ENCODE assay signal across 8 cellular contexts in genomic region chr9:78031271-78031825, GRCh38. TPM values are rescaled to one million over a fixed set of nuclear protein-coding genes. Genes with fewer than 3 reads are reported as not detected.
DNase-seq lines count a peak whose midpoint lies in the region.

TSS of gene GNAQ (minus strand) at chr9:78031811. CDS start at chr9:78031235, 576 bp downstream.

- peak within 1 kb of the TSS; percentile 77 to 95 (median 89) for H3K4me2 ChIP-seq in BLaER1 treated with 17β-estradiol and CSF1 and Interleukin-3, amounts not matched to agents 10 nM and 100 nM
- H3K4me2 ChIP-seq in neuronal stem cell (ENCODE audit: insufficient read depth, low read length, poor library complexity, severe bottlenecking) (peak within 1 kb of the TSS; percentile 75), Karpas-422 (ENCODE audit: low read depth, low read length, poor library complexity, severe bottlenecking) (no peak within 1 kb of the TSS)

- no peak within 1 kb of the TSS for H2AK5ac ChIP-seq in neuronal stem cell (ENCODE audit: low read depth, low read length)

- peaks cover 9 to 41% (median 32%) of the 10 kb centered on the region in 11 experiments; a peak in 18 of 22 replicates for H4K20me1 ChIP-seq in BLaER1 treated with 17β-estradiol and CSF1 and Interleukin-3, amounts not matched to agents 10 nM and 100 nM
- H4K20me1 ChIP-seq in Karpas-422 (ENCODE audit: insufficient read depth, low read depth, low read length) = no peaks in the 10 kb centered on the region

- peak within 1 kb of the TSS; percentile 81 to 93 (median 87) for H3K4me3 ChIP-seq in BLaER1 treated with 17β-estradiol and CSF1 and Interleukin-3, amounts not matched to agents 10 nM and 100 nM
- H3K4me3 ChIP-seq in neuronal stem cell (ENCODE audit: low read length in 2 of 2) = peak within 1 kb of the TSS; percentile 95 to 96
- H3K4me3 ChIP-seq in Karpas-422 (ENCODE audit: low read length) = no peak within 1 kb of the TSS

- peak within 1 kb of the TSS; percentile 96 for H2BK15ac ChIP-seq in neuronal stem cell (ENCODE audit: low read length)

- H3K18ac ChIP-seq in neuronal stem cell (ENCODE audit: low read length) = peak within 1 kb of the TSS; percentile 94

- peaks cover 5% of the 10 kb centered on the region for H3K79me1 ChIP-seq in neuronal stem cell (ENCODE audit: low read depth, low read length)

- no peaks in the 10 kb centered on the region for H3K79me2 ChIP-seq in Karpas-422 (ENCODE audit: low read length)

- peaks cover 25 to 57% (median 40%) of the 10 kb centered on the region in 10 experiments for H3K4me1 ChIP-seq in BLaER1 treated with 17β-estradiol and CSF1 and Interleukin-3, amounts not matched to agents 10 nM and 100 nM
- H3K4me1 ChIP-seq in neuronal stem cell (ENCODE audit: control insufficient read depth in 2 of 2, insufficient read depth in 1 of 2, low read depth in 1 of 2, low read length in 2 of 2) = peaks cover 2 to 6% of the 10 kb centered on the region in 2 donors
- peaks cover 7% of the 10 kb centered on the region; the same call in 1 of the 2 replicates for H3K4me1 ChIP-seq in Karpas-422 (ENCODE audit: low read length)

- H3K4ac ChIP-seq in neuronal stem cell (ENCODE audit: low read length) = no peak within 1 kb of the TSS

- H4K91ac ChIP-seq in neuronal stem cell (ENCODE audit: low read depth, low read length, poor library complexity) = peak within 1 kb of the TSS; percentile 9

- H3K23ac ChIP-seq in neuronal stem cell (ENCODE audit: low read depth, low read length, poor library complexity) = peak within 1 kb of the TSS; percentile 92

- peak within 1 kb of the TSS; percentile 89 to 97 (median 94) for H3K9ac ChIP-seq in BLaER1 treated with 17β-estradiol and CSF1 and Interleukin-3, amounts not matched to agents 10 nM and 100 nM
- H3K9ac ChIP-seq in neuronal stem cell (ENCODE audit: low read depth, low read length, poor library complexity) (peak within 1 kb of the TSS; percentile 94), Karpas-422 (ENCODE audit: low read length) (no peak within 1 kb of the TSS)

- peaks cover 0 to 5% (median 0%) of the 10 kb centered on the region in 11 experiments; a peak in 1 of 22 replicates for H3K36me3 ChIP-seq in BLaER1 treated with 17β-estradiol and CSF1 and Interleukin-3, amounts not matched to agents 10 nM and 100 nM
- no peaks in the 10 kb centered on the region for H3K36me3 ChIP-seq in neuronal stem cell (replicated peaks in 1 of 2; ENCODE audit: control insufficient read depth in 2 of 2, insufficient read depth in 2 of 2, low read length in 2 of 2)
- no peaks in the 10 kb centered on the region for H3K36me3 ChIP-seq in Karpas-422 (ENCODE audit: insufficient read depth, low read length)

- H2AFZ ChIP-seq in neuronal stem cell (ENCODE audit: low read length) = peak within 1 kb of the TSS; percentile 91
- H2AFZ ChIP-seq in Karpas-422 (ENCODE audit: low read length) = no peak within 1 kb of the TSS

- no peaks in the 10 kb centered on the region for H3K9me2 ChIP-seq in Karpas-422 (replicated peaks; ENCODE audit: insufficient read depth, low read length)

- no CpG with 5 or more reads among the region's 97 CpGs for WGBS in neuronal stem cell (ENCODE audit: extremely low coverage in 2 of 2, insufficient read length in 2 of 2, insufficient replicate concordance in 1 of 2), 2 donors

- peak within 1 kb of the TSS; percentile 30 for H2BK120ac ChIP-seq in neuronal stem cell (ENCODE audit: low read depth, low read length)

- H3K14ac ChIP-seq in neuronal stem cell (ENCODE audit: low read length) = peak within 1 kb of the TSS; percentile 63

- H2BK12ac ChIP-seq in neuronal stem cell (ENCODE audit: low read length) = no peak within 1 kb of the TSS

- peak within 1 kb of the TSS; percentile 87 to 98 (median 95) for H3K27ac ChIP-seq in BLaER1 treated with 17β-estradiol and CSF1 and Interleukin-3, amounts not matched to agents 10 nM and 100 nM
- H3K27ac ChIP-seq in neuronal stem cell (replicated peaks; ENCODE audit: low read length) = peak within 1 kb of the TSS; percentile 97
- no peak within 1 kb of the TSS for H3K27ac ChIP-seq in Karpas-422 (ENCODE audit: low read length)

- peak within 1 kb of the TSS; percentile 88 for H2BK5ac ChIP-seq in neuronal stem cell (ENCODE audit: low read length)

- DNase-seq in HT1080 (ENCODE audit: low read depth) (no peak), glomerular visceral epithelial cell (ENCODE audit: extremely low spot score) (peak; percentile 54), neuronal stem cell (ENCODE audit: low spot score) (peak; percentile 30), epidermal melanocyte (ENCODE audit: insufficient read length, low spot score) (no peak), Karpas-422 (no peak), DMS153 treated with DMSO at 0.1 percent for 48 hours (lab: John Stamatoyannopoulos, UW; ENCODE audit: unreplicated experiment) (no peak)
- DNase-seq in activated gamma-delta T cell treated with anti-CD3 and anti-CD28 coated beads, Interleukin-2, amount 50 U/mL, for 16 hours (ENCODE audit: low read depth) = peak; percentile 13

- H3K27me3 ChIP-seq in BLaER1 treated with 17β-estradiol and CSF1 and Interleukin-3, amounts not matched to agents 10 nM and 100 nM = peaks cover 3 to 64% (median 55%) of the 10 kb centered on the region in 11 experiments; a peak in 21 of 22 replicates
- H3K27me3 ChIP-seq in neuronal stem cell (ENCODE audit: control insufficient read depth in 3 of 3, insufficient read depth in 3 of 3, low read depth in 1 of 3, low read length in 3 of 3) (no peaks in the 10 kb centered on the region), Karpas-422 (ENCODE audit: low read length) (no peaks in the 10 kb centered on the region)

- no peaks in the 10 kb centered on the region for H3K9me3 ChIP-seq in BLaER1 treated with 17β-estradiol and CSF1 and Interleukin-3, amounts not matched to agents 10 nM and 100 nM (replicated peaks in 1 of 11)
- no peaks in the 10 kb centered on the region for H3K9me3 ChIP-seq in neuronal stem cell (replicated peaks in 1 of 2; ENCODE audit: control insufficient read depth in 2 of 2, insufficient read depth in 1 of 2, low read depth in 1 of 2, low read length in 2 of 2)
- no peaks in the 10 kb centered on the region for H3K9me3 ChIP-seq in Karpas-422 (ENCODE audit: low read length)

- peak within 1 kb of the TSS; percentile 54 for H4K8ac ChIP-seq in neuronal stem cell (ENCODE audit: low read depth, low read length)

RNA-seq across cellular contexts. Expression of gene GNAQ, which starts in this region (rescaled TPM):
- 12.0 and 14.6 TPM in 2 replicates for total RNA-seq in HT1080 (2014; rRNA removed; shearing (Covaris generic))
- 18.7 and 26.2 TPM in 2 replicates for polyA plus RNA-seq in HT1080 (2015; cell fraction: cytosol; rRNA removed)
- polyA plus RNA-seq in HT1080 (2015; cell fraction: nucleus; rRNA removed) = 29.2 and 31.2 TPM in 2 replicates
- polyA plus RNA-seq in neuronal stem cell (2013, experiment 1 of 2) = 32.3 TPM
- 34.2 TPM for polyA plus RNA-seq in neuronal stem cell (2013, experiment 2 of 2)
- not detected in 2 replicates for total RNA-seq in Karpas-422 (2014; rRNA removed; shearing (Covaris generic); ENCODE audit: low replicate concordance)

Comparison
In these comparisons a context has a peak if more than half of its experiments do, and no peak if none do; other contexts are left out.
1. RNA of gene GNAQ (total RNA-seq): 12.0 to 14.6 TPM in HT1080; not detected in Karpas-422; every median in the first group is over 10 times any median in the second.
2. DNase-seq: peak in activated gamma-delta T cell treated with anti-CD3 and anti-CD28 coated beads, Interleukin-2, amount 50 U/mL, for 16 hours (single experiment), glomerular visceral epithelial cell (single experiment) and neuronal stem cell (single experiment); none in HT1080 (single experiment), epidermal melanocyte (single experiment), Karpas-422 (single experiment) and DMS153 treated with DMSO at 0.1 percent for 48 hours (single experiment).